Comparison of ENCODE assay signal across 14 cellular contexts in genomic region chr3:11556234-11556633, GRCh38.
DNase-seq lines count a peak whose midpoint lies in the region; ATAC-seq and TF ChIP-seq lines count a peak whose summit lies in the region.
"Had no signal": no experiment of that assay in that cellular context is flagged by ENCODE, and none has a peak within 500 bp of the region (broad histone marks: within the 10 kb centered on the region; RNA-seq: fewer than 3 reads in every experiment).

No MANE protein-coding gene starts in this region.

- H3K9ac ChIP-seq in GM23248: no peak overlapping the region
- H3K9ac ChIP-seq: KMS-11 had no signal

- no peak overlapping the region for H3K4me2 ChIP-seq in GM23248 (ENCODE audit: unreplicated experiment)
- H3K4me2 ChIP-seq: KMS-11 had no signal

- H2AFZ ChIP-seq in GM23248: no peak overlapping the region

- H3K27me3 ChIP-seq in GM23248 (replicated peaks; ENCODE audit: insufficient read depth) (no peaks in the 10 kb centered on the region), ascending aorta (no peaks in the 10 kb centered on the region), lower lobe of right lung (ENCODE audit: low read depth) (no peaks in the 10 kb centered on the region), stomach (no peaks in the 10 kb centered on the region)

- H3K27ac ChIP-seq in GM23248 (peak overlapping the region; percentile 85; the same call in 1 of the 2 replicates), ascending aorta (peak overlapping the region; percentile 71 to 90), lower lobe of right lung (peak overlapping the region; percentile 6), stomach (peak overlapping the region in 4 of 5 donors; percentile 43 to 77 (median 74)), caudate nucleus (ENCODE audit: low read depth, low read length) (no peak overlapping the region)
- H3K27ac ChIP-seq: KMS-11 had no signal

- intact Hi-C loops in ascending aorta (cut with DNase I) (no loop called here), lower lobe of right lung (cut with DNase I) (no loop called here), stomach (cut with DNase I; ENCODE audit: low total_unique reads) (no loop called here)

- no peaks in the 10 kb centered on the region for H3K9me2 ChIP-seq in GM23248 (ENCODE audit: insufficient read depth)

- WGBS in GM23248 (ENCODE audit: low coverage in 1 of 2, low lambda C conversion rate in 2 of 2, missing lambda C conversion rate in 2 of 2), 2 experiments: 95 to 96% methylated on average over 13 to 14 of the region's 14 CpGs
- WGBS in stomach, 5 donors: 72 to 83% (median 76%) methylated on average over 14 of the region's 14 CpGs

- H3K36me3 ChIP-seq in GM23248 (ENCODE audit: low read depth): peaks cover 6% of the 10 kb centered on the region; the same call in 1 of the 2 replicates
- H3K36me3 ChIP-seq in ascending aorta: peaks cover 10 to 18% of the 10 kb centered on the region in 2 donors
- H3K36me3 ChIP-seq in lower lobe of right lung: peaks cover 49% of the 10 kb centered on the region
- H3K36me3 ChIP-seq in stomach: peaks cover 12 to 69% (median 38%) of the 10 kb centered on the region in 4 donors

- no peak for TF ChIP-seq EP300 in stomach (IDR thresholded peaks at IDR 0.05)

- DNase-seq in GM23248: no peak
- no peak for DNase-seq in ascending aorta (ENCODE audit: low spot score in 2 of 2)
- DNase-seq in lower lobe of right lung: peak; percentile 43
- no peak for DNase-seq in stomach
- no peak for DNase-seq in caudate nucleus (lab: John Stamatoyannopoulos, UW)
- no peak for DNase-seq in NCI-H2107 (lab: John Stamatoyannopoulos, UW)
- DNase-seq: DMS53; NCI-H1436 treated with DMSO at 0.1 percent for 48 hours; NCI-H446 treated with DMSO at 0.1 percent for 48 hours; retina; stimulated activated CD4-positive, alpha-beta T cell treated with anti-CD3 and anti-CD28 coated beads, Interleukin-2, amount 100 ng/mL, for 48 hours had no signal

- TF ChIP-seq CTCF in ascending aorta (IDR thresholded peaks at IDR 0.05) (no peak), lower lobe of right lung (IDR thresholded peaks at IDR 0.05) (no peak), stomach (IDR thresholded peaks at IDR 0.05) (no peak)

- in situ Hi-C loops in GM23248 (cut with MboI): no loop called here

- no peak for TF ChIP-seq POLR2A in stomach (IDR thresholded peaks at IDR 0.05)

- H3K79me2 ChIP-seq in GM23248 (ENCODE audit: insufficient read depth): peaks cover 71% of the 10 kb centered on the region

- H3K9me3 ChIP-seq in GM23248 (ENCODE audit: low read depth) (no peaks in the 10 kb centered on the region), ascending aorta (no peaks in the 10 kb centered on the region), lower lobe of right lung (no peaks in the 10 kb centered on the region), stomach (no peaks in the 10 kb centered on the region)

- H3F3A ChIP-seq in GM23248 (ENCODE audit: insufficient read depth): peaks cover 36% of the 10 kb centered on the region

- no peaks in the 10 kb centered on the region for H4K20me1 ChIP-seq in GM23248 (ENCODE audit: insufficient read depth)

- ATAC-seq in lower lobe of right lung: no peak
- no peak for ATAC-seq in HG02973 (IDR thresholded peaks at IDR 0.05; ENCODE audit: unreplicated experiment)
- no peak for ATAC-seq in HG02623 (IDR thresholded peaks at IDR 0.05; ENCODE audit: unreplicated experiment)

- peaks cover 27% of the 10 kb centered on the region for H3K4me1 ChIP-seq in GM23248 (ENCODE audit: insufficient read depth)
- H3K4me1 ChIP-seq in ascending aorta: peaks cover 25 to 76% of the 10 kb centered on the region in 2 donors
- peaks cover 42% of the 10 kb centered on the region for H3K4me1 ChIP-seq in lower lobe of right lung
- peaks cover 47 to 90% (median 73%) of the 10 kb centered on the region in 4 donors for H3K4me1 ChIP-seq in stomach

- no peak overlapping the region for H3K4me3 ChIP-seq in GM23248
- no peak overlapping the region for H3K4me3 ChIP-seq in ascending aorta
- no peak overlapping the region for H3K4me3 ChIP-seq in lower lobe of right lung
- no peak overlapping the region for H3K4me3 ChIP-seq in stomach
